8 cellular contexts compared by ENCODE assay signal in the genomic region with DNA sequence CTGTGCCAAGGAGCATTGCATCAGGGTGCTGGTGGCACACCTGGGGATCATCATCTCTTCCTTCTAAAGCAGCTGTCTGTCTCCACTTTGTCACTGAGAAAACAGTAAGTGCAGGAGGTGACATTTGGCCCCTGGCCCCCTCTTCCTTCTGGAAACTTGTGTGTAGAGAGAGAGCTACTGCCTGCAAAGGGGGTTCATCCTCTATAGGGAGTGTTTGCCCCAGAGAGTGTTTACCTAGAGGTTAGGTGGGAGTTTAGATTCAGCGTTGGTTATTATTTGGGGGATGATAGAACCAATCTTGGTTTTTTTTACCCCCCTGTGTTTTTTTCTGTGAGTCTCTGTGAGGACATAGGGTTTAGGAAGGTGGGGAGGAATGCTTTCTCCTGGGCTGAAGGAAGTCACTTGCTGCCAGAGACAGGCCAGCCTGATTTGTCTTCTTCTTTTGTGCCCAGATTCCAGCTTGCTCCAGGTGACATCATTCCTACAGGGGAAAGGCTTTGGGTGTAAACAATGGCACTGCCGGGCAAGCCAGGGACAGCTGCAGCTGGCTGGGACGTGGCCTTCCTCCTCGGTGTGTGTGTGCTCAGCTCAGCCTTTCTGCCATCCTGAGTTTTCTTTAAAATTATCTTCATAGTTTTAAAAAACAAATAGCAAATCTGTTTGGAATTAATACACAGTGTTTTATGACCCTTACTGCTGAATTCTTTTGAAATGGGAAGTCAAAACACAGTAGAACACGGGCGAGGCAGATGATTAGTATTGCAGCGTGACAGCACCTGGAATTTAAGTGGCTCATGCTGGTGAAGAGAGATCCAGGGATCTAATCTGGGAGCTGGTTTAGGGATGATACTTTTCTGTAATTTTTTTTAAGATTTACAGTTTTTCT. TPM values are rescaled to one million over a fixed set of nuclear protein-coding genes. Genes with fewer than 3 reads are reported as not detected.
A peak's percentile ranks its signal among the peaks of the same experiment; 100 is the strongest.
DNase-seq lines count a peak whose midpoint lies in the region; ATAC-seq lines count a peak whose summit lies in the region.

No MANE protein-coding gene starts in this region.

- CTCF ChIA-PET in activated CD8-positive, alpha-beta T cell treated with anti-CD3 and anti-CD28 coated beads, Interleukin-2, amount 10 ng/mL, durations not matched to agents 7 days and 5 days (lab: Charles Lee), result interaction anchor here (0.6 to 4.9 kb wide), 12 partner anchors 9 to 82 kb away, joined by 3 to 23 read pairs (median 4); no protein-coding TSS in a partner anchor

- POLR2A ChIA-PET in activated CD8-positive, alpha-beta T cell treated with anti-CD3 and anti-CD28 coated beads, Interleukin-2, amount 10 ng/mL, durations not matched to agents 7 days and 5 days (lab: Charles Lee), result interaction anchor here (0.6 to 4.8 kb wide), 7 partner anchors 12 to 204 kb away, joined by 3 to 20 read pairs (median 4); no protein-coding TSS in a partner anchor

- peaks cover 67% of the 10 kb centered on the region for H3K36me3 Mint-ChIP-seq in activated CD8-positive, alpha-beta T cell treated with anti-CD3 and anti-CD28 coated beads, Interleukin-2, amount 10 ng/mL, durations not matched to agents 7 days and 5 days (ENCODE audit: low read depth)
- H3K36me3 Mint-ChIP-seq in stimulated activated memory B cell treated with anti-CD40 and anti-IgM and Interleukin-4, amounts not matched to agents 10 μg/mL and 1 μg/mL and 100 μg/mL, for 72 hours, result peaks cover 36% of the 10 kb centered on the region

- H3K27ac Mint-ChIP-seq in activated CD8-positive, alpha-beta T cell treated with anti-CD3 and anti-CD28 coated beads, Interleukin-2, amount 10 ng/mL, durations not matched to agents 7 days and 5 days, result peak overlapping the region; percentile 86
- H3K27ac Mint-ChIP-seq in stimulated activated memory B cell treated with anti-CD40 and anti-IgM and Interleukin-4, amounts not matched to agents 10 μg/mL and 1 μg/mL and 100 μg/mL, for 72 hours, result peak overlapping the region; percentile 88

- no peaks in the 10 kb centered on the region for H3K27me3 Mint-ChIP-seq in activated CD8-positive, alpha-beta T cell treated with anti-CD3 and anti-CD28 coated beads, Interleukin-2, amount 10 ng/mL, durations not matched to agents 7 days and 5 days (ENCODE audit: low read depth)
- no peaks in the 10 kb centered on the region for H3K27me3 Mint-ChIP-seq in stimulated activated memory B cell treated with anti-CD40 and anti-IgM and Interleukin-4, amounts not matched to agents 10 μg/mL and 1 μg/mL and 100 μg/mL, for 72 hours

- peak; percentile 26 for ATAC-seq in Right ventricle myocardium superior (ENCODE audit: poor library complexity)
- no peak for ATAC-seq in activated CD8-positive, alpha-beta T cell treated with anti-CD3 and anti-CD28 coated beads, Interleukin-2, amount 10 ng/mL, durations not matched to agents 7 days and 5 days
- no peak for ATAC-seq in stimulated activated memory B cell treated with anti-CD40 and anti-IgM and Interleukin-4, amounts not matched to agents 10 μg/mL and 1 μg/mL and 100 μg/mL, for 72 hours
- ATAC-seq in GM21723 (IDR thresholded peaks at IDR 0.05; ENCODE audit: unreplicated experiment), result no peak
- ATAC-seq in HG03565 (IDR thresholded peaks at IDR 0.05; ENCODE audit: unreplicated experiment), result no peak

- H3K4me1 Mint-ChIP-seq in activated CD8-positive, alpha-beta T cell treated with anti-CD3 and anti-CD28 coated beads, Interleukin-2, amount 10 ng/mL, durations not matched to agents 7 days and 5 days (ENCODE audit: low read depth), result peaks cover 92% of the 10 kb centered on the region
- H3K4me1 Mint-ChIP-seq in stimulated activated memory B cell treated with anti-CD40 and anti-IgM and Interleukin-4, amounts not matched to agents 10 μg/mL and 1 μg/mL and 100 μg/mL, for 72 hours, result peaks cover 100% of the 10 kb centered on the region

- no peak for DNase-seq in Right ventricle myocardium superior
- no peak for DNase-seq in cardiac septum (ENCODE audit: low spot score)
- no peak for DNase-seq in activated CD8-positive, alpha-beta T cell treated with anti-CD3 and anti-CD28 coated beads, Interleukin-2, amount 10 ng/mL, durations not matched to agents 7 days and 5 days
- DNase-seq in inferior parietal cortex (ENCODE audit: extremely low spot score), result peak; percentile 48
- no peak for DNase-seq in middle frontal gyrus (ENCODE audit: extremely low spot score, low spot score)

- H3K4me3 Mint-ChIP-seq in activated CD8-positive, alpha-beta T cell treated with anti-CD3 and anti-CD28 coated beads, Interleukin-2, amount 10 ng/mL, durations not matched to agents 7 days and 5 days, result peak overlapping the region; percentile 66
- peak overlapping the region; percentile 71 for H3K4me3 Mint-ChIP-seq in stimulated activated memory B cell treated with anti-CD40 and anti-IgM and Interleukin-4, amounts not matched to agents 10 μg/mL and 1 μg/mL and 100 μg/mL, for 72 hours

- no peaks in the 10 kb centered on the region for H3K9me3 Mint-ChIP-seq in activated CD8-positive, alpha-beta T cell treated with anti-CD3 and anti-CD28 coated beads, Interleukin-2, amount 10 ng/mL, durations not matched to agents 7 days and 5 days (ENCODE audit: insufficient read depth)
- H3K9me3 Mint-ChIP-seq in stimulated activated memory B cell treated with anti-CD40 and anti-IgM and Interleukin-4, amounts not matched to agents 10 μg/mL and 1 μg/mL and 100 μg/mL, for 72 hours, result no peaks in the 10 kb centered on the region

- intact Hi-C loops in Right ventricle myocardium superior (cut with DNase I), result no loop called here
- intact Hi-C loops in cardiac septum (cut with DNase I), result no loop called here

RNA-seq across cellular contexts. Expression of a gene that starts 24.5 kb away (rescaled TPM):
- total RNA-seq in Right ventricle myocardium superior, result 124 TPM
- 151 TPM for total RNA-seq in cardiac septum
- total RNA-seq in activated CD8-positive, alpha-beta T cell treated with anti-CD3 and anti-CD28 coated beads, Interleukin-2, amount 10 ng/mL, durations not matched to agents 7 days and 5 days, result 100 to 1,000 TPM; 215 to 216 TPM
